1 cellular context compared by ENCODE assay signal in genomic region chr10:102133373-102134195, GRCh38.
A peak's percentile ranks its signal among the peaks of the same experiment; 100 is the strongest.
TF ChIP-seq lines count a peak whose summit lies in the region.

No MANE protein-coding gene starts in this region.

TF ChIP-seq in K562, 482 proteins besides CTCF, POLR2A, EP300 and RAD21 (continued from another document and continues in another):
- TF ChIP-seq ZMIZ1 (IDR thresholded peaks at IDR 0.05; ENCODE audit: low read depth in 2 of 2, low read length in 2 of 2) (no peak), PURB (CRISPR knock-in tag; IDR thresholded peaks at IDR 0.05; ENCODE audit: low read depth) (no peak), ZNF384 (IDR thresholded peaks at IDR 0.05; ENCODE audit: low read depth, low read length) (no peak), ZFPM2 (CRISPR knock-in tag; IDR thresholded peaks at IDR 0.05) (no peak), FOXJ2 (tag; IDR thresholded peaks at IDR 0.05) (no peak), NFE2 (IDR thresholded peaks at IDR 0.05; ENCODE audit: low read depth) (no peak), ZNF766 (CRISPR knock-in tag; conservative IDR thresholded peaks at IDR 0.05) (no peak), ZBTB49 (CRISPR knock-in tag; IDR thresholded peaks at IDR 0.05; ENCODE audit: borderline replicate concordance) (no peak), ZNF431 (CRISPR knock-in tag; IDR thresholded peaks at IDR 0.05) (no peak), ZNF318 (IDR thresholded peaks at IDR 0.05; ENCODE audit: borderline replicate concordance in 1 of 2, low read depth in 1 of 2) (no peak), POLR2G (IDR thresholded peaks at IDR 0.05; ENCODE audit: low read depth, low read length) (peak; percentile 7; the same call in 1 of the 2 replicates), CREBBP (IDR thresholded peaks at IDR 0.05; ENCODE audit: low read depth, low read length) (no peak), ZNF444 (CRISPR knock-in tag; IDR thresholded peaks at IDR 0.05) (no peak), ZNF639 (CRISPR knock-in tag; conservative IDR thresholded peaks at IDR 0.05 in 1 of 2, IDR thresholded peaks at IDR 0.05 in 1 of 2) (no peak; a peak in 1 of 4 replicates), CHD4 (IDR thresholded peaks at IDR 0.05; ENCODE audit: insufficient read depth, insufficient replicate concordance, low read depth, low read length, poor library complexity, severe bottlenecking) (no peak), ZNF165 (CRISPR knock-in tag; IDR thresholded peaks at IDR 0.05; ENCODE audit: borderline replicate concordance) (no peak), SNRNP70 (optimal IDR thresholded peaks at IDR 0.05; ENCODE audit: low read depth, low read length) (no peak), KLF16 (IDR thresholded peaks at IDR 0.05) (no peak), COPS2 (conservative IDR thresholded peaks at IDR 0.05) (no peak), ARID2 (IDR thresholded peaks at IDR 0.05) (0 out of 2 replicates have a peak, but pooled peaks have one; percentile 28), PCBP2 (IDR thresholded peaks at IDR 0.05; ENCODE audit: low read depth, low read length, poor library complexity, severe bottlenecking) (no peak), MAX (CRISPR knock-in tag; IDR thresholded peaks at IDR 0.05) (peak; percentile 96), CCAR2 (IDR thresholded peaks at IDR 0.05; ENCODE audit: low read depth, low read length) (no peak), PHTF2 (CRISPR knock-in tag; IDR thresholded peaks at IDR 0.05) (no peak), TCF7L2 (IDR thresholded peaks at IDR 0.05; ENCODE audit: low read depth, low read length) (no peak), POLR2B (IDR thresholded peaks at IDR 0.05; ENCODE audit: low read depth, partially characterized antibody) (no peak), HMGN3 (IDR thresholded peaks at IDR 0.05; ENCODE audit: borderline replicate concordance, extremely low read depth, insufficient read length, low read depth, low read length) (peak; percentile 24), MYC (IDR thresholded peaks at IDR 0.05; ENCODE audit: low read depth, low read length) (peak; percentile 93), MYC (CRISPR knock-in tag; IDR thresholded peaks at IDR 0.05; ENCODE audit: borderline replicate concordance, low read depth) (peak; percentile 96), CREB1 (IDR thresholded peaks at IDR 0.05) (no peak), CREB1 (CRISPR knock-in tag; IDR thresholded peaks at IDR 0.05) (peak; percentile 26; the same call in 1 of the 2 replicates), WHSC1 (IDR thresholded peaks at IDR 0.05; ENCODE audit: low read length) (no peak), NEUROD1 (IDR thresholded peaks at IDR 0.05; ENCODE audit: borderline replicate concordance, low read depth, low read length, partially characterized antibody) (peak; percentile 20), ZFP91 (CRISPR knock-in tag; IDR thresholded peaks at IDR 0.05) (no peak), NFYB (IDR thresholded peaks at IDR 0.05; ENCODE audit: extremely low read depth, insufficient read length) (no peak), MBD1 (CRISPR knock-in tag; IDR thresholded peaks at IDR 0.05) (no peak), JUNB (CRISPR knock-in tag; conservative IDR thresholded peaks at IDR 0.05) (no peak), UBTF (IDR thresholded peaks at IDR 0.05; ENCODE audit: borderline replicate concordance in 1 of 2, low read depth in 2 of 2, low read length in 2 of 2) (peak; percentile 12 to 35; a peak in 1 of 4 replicates), DDX20 (tag; IDR thresholded peaks at IDR 0.05; ENCODE audit: low read depth) (no peak)
